In the genomic region with DNA sequence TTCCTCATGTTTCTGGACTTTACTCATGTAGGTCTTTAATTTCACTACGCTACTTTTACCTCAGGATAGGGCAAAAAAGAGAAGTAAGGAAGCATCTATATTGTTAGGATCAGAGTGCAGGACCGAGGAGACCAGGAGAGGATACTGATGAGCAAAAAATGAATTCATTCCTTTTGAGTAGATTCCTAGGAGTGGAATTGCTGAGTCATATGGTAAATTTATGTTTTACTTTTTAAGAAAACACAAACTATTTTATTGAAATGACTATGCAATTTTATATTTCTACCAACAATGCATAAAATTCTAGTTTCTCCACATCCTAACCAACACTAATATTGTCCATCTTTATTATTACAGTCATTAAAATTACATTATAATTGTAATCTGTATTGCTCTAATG, we compare ENCODE assay signal across 26 cellular contexts. TPM values are rescaled to one million over a fixed set of nuclear protein-coding genes. Genes with fewer than 3 reads are reported as not detected.
"Had no signal": no experiment of that assay in that cellular context is flagged by ENCODE, and none has a peak within 500 bp of the region (broad histone marks: within the 10 kb centered on the region; RNA-seq: fewer than 3 reads in every experiment).

No MANE protein-coding gene starts in this region.

- H3K27me3 ChIP-seq: SJSA1 had no signal

- DNase-seq: MV-4-11, NCI-H1048, NCI-H1105, NCI-H1417, NCI-H1436 treated with DMSO at 0.1 percent for 48 hours, NCI-H1694, NCI-H187 treated with DMSO at 0.1 percent for 48 hours, NCI-H2029 treated with DMSO at 0.1 percent for 48 hours, NCI-H2171 treated with DMSO at 0.1 percent for 48 hours, NCI-H2227 treated with DMSO at 0.1 percent for 48 hours, NCI-H524 treated with DMSO at 0.1 percent for 48 hours, NCI-H69, NCI-H774, OCI-M1, Right ventricle myocardium superior, RPMI8226, SIG-M5, T-helper 1 cell had no signal

- H3K4me1 ChIP-seq: SJSA1 had no signal

- H3K4me3 ChIP-seq: SJSA1, SK-N-MC had no signal

- H3K9ac ChIP-seq: KMS-11 had no signal

- H3K4me2 ChIP-seq: KMS-11 had no signal

- H3K36me3 ChIP-seq: SJSA1 had no signal

- FAIRE-seq: RCC 7860 had no signal

- H3K27ac ChIP-seq: KMS-11, SJSA1, SK-N-MC had no signal

- H3K9me3 ChIP-seq: SJSA1 had no signal

RNA-seq across cellular contexts. Expression of a gene that starts 50.8 kb away (rescaled TPM):
- total RNA-seq: HT-29, LHCN-M2, MCF 10A, NCI-H460, Right ventricle myocardium superior, SJSA1 had no signal
